In genomic region chr22:50526849-50527801, GRCh38 we compare ENCODE assay signal across 8 cellular contexts. TPM values are rescaled to one million over a fixed set of nuclear protein-coding genes. Genes with fewer than 3 reads are reported as not detected.
DNase-seq lines count a peak whose midpoint lies in the region; ATAC-seq and TF ChIP-seq lines count a peak whose summit lies in the region.

No MANE protein-coding gene starts in this region.

- H3K36me3 ChIP-seq in PC-3 (ENCODE audit: low read depth, low read length) (no peaks in the 10 kb centered on the region), brain microvascular endothelial cell (replicated peaks) (peaks cover 15% of the 10 kb centered on the region)

- H3K4me1 Mint-ChIP-seq in stimulated activated naive CD8-positive, alpha-beta T cell treated with anti-CD3 and anti-CD28 coated beads, Interleukin-15, Interleukin-2, amounts not matched to agents 100 ng/mL and 50 ng/mL, for 24 hours (ENCODE audit: low read depth) = peaks cover 26% of the 10 kb centered on the region

- H3K9me3 Mint-ChIP-seq in stimulated activated naive CD8-positive, alpha-beta T cell treated with anti-CD3 and anti-CD28 coated beads, Interleukin-15, Interleukin-2, amounts not matched to agents 100 ng/mL and 50 ng/mL, for 24 hours = no peaks in the 10 kb centered on the region

- H3K27me3 ChIP-seq in PC-3 (ENCODE audit: low read length) (no peaks in the 10 kb centered on the region), brain microvascular endothelial cell (replicated peaks) (no peaks in the 10 kb centered on the region)

- peaks cover 19% of the 10 kb centered on the region; the same call in 1 of the 2 replicates for H3K4me1 ChIP-seq in PC-3 (ENCODE audit: insufficient read depth, low read length)

- peak overlapping the region; percentile 75 for H2AFZ ChIP-seq in PC-3 (ENCODE audit: low read length)

- peak overlapping the region; percentile 98 for H3K4me2 ChIP-seq in PC-3 (ENCODE audit: low read length)

- intact Hi-C loops in PC-3 (cut with micrococcal nuclease) = loop anchor here (5.0 kb wide), 2 partner anchors 35 to 95 kb away; partner anchors contain the start of gene SYCE3

- peak overlapping the region; percentile 94 for H3K9ac ChIP-seq in PC-3 (ENCODE audit: low read length)

- TF ChIP-seq CTCF in PC-3 (conservative IDR thresholded peaks at IDR 0.05; ENCODE audit: low read depth, low read length) = no peak
- no peak for TF ChIP-seq CTCF in brain microvascular endothelial cell (IDR thresholded peaks at IDR 0.05; ENCODE audit: low read depth, low read length, missing control alignments)

- no peaks in the 10 kb centered on the region for H3F3A ChIP-seq in PC-3 (ENCODE audit: low read length, unreplicated experiment)

- H3K4me3 Mint-ChIP-seq in stimulated activated naive CD8-positive, alpha-beta T cell treated with anti-CD3 and anti-CD28 coated beads, Interleukin-15, Interleukin-2, amounts not matched to agents 100 ng/mL and 50 ng/mL, for 24 hours = peak overlapping the region; percentile 84

- BruUV-seq in PC-3 (replicated peaks; lab: Mats Ljungman, UMichigan) = no TSS peak

- CTCF ChIA-PET in PC-3 (lab: Charles Lee) = interaction anchor here (0.6 kb wide), 2 partner anchors 9 to 290 kb away, joined by 6 to 12 read pairs; no protein-coding TSS in a partner anchor

- no peaks in the 10 kb centered on the region for H3K9me2 ChIP-seq in PC-3 (replicated peaks; ENCODE audit: low read length)

- H3K27me3 Mint-ChIP-seq in stimulated activated naive CD8-positive, alpha-beta T cell treated with anti-CD3 and anti-CD28 coated beads, Interleukin-15, Interleukin-2, amounts not matched to agents 100 ng/mL and 50 ng/mL, for 24 hours = no peaks in the 10 kb centered on the region

- peaks cover 25% of the 10 kb centered on the region for H3K79me2 ChIP-seq in PC-3 (ENCODE audit: low read length)

- H3K4me3 ChIP-seq in PC-3 (ENCODE audit: low read length) (peak overlapping the region; percentile 81), brain microvascular endothelial cell (ENCODE audit: low read depth, low read length) (peak overlapping the region; percentile 70)

- POLR2A ChIA-PET in PC-3 (lab: Charles Lee; ENCODE audit: unreplicated experiment) = no interaction called here

- peak overlapping the region; percentile 78 for H3K27ac ChIP-seq in PC-3 (ENCODE audit: low read length)
- H3K27ac ChIP-seq in brain microvascular endothelial cell = no peak overlapping the region

- DNase-seq in activated naive CD4-positive, alpha-beta T cell treated with Interleukin-2 at 50 U/mL for 16 hours = peak; percentile 47
- no peak for DNase-seq in activated naive CD4-positive, alpha-beta T cell (lab: John Stamatoyannopoulos, UW)
- DNase-seq in PC-3 (peak; percentile 37), brain microvascular endothelial cell (no peak), kidney tubule cell (ENCODE audit: low spot score) (peak; percentile 65)

- H3K9me3 ChIP-seq in PC-3 (ENCODE audit: low read length) = no peaks in the 10 kb centered on the region

- no peaks in the 10 kb centered on the region; the same call in 1 of the 2 replicates for H4K20me1 ChIP-seq in PC-3 (ENCODE audit: low read length)

- H3K27ac Mint-ChIP-seq in stimulated activated naive CD8-positive, alpha-beta T cell treated with anti-CD3 and anti-CD28 coated beads, Interleukin-15, Interleukin-2, amounts not matched to agents 100 ng/mL and 50 ng/mL, for 24 hours = peak overlapping the region; percentile 87

- ATAC-seq in PC-3 = peak; percentile 9
- no peak for ATAC-seq in HG02840 (IDR thresholded peaks at IDR 0.05; ENCODE audit: low FRiP score, unreplicated experiment)
- ATAC-seq in HG03139 (IDR thresholded peaks at IDR 0.05; ENCODE audit: unreplicated experiment) = no peak

- peaks cover 23% of the 10 kb centered on the region for H3K36me3 Mint-ChIP-seq in stimulated activated naive CD8-positive, alpha-beta T cell treated with anti-CD3 and anti-CD28 coated beads, Interleukin-15, Interleukin-2, amounts not matched to agents 100 ng/mL and 50 ng/mL, for 24 hours (ENCODE audit: low read depth)

- in situ Hi-C loops in brain microvascular endothelial cell (cut with HindIII; ENCODE audit: low pct_ligation_motif_present, low sequenced_read_pairs) = no loop called here

RNA-seq across cellular contexts. Expression of gene SCO2, which starts 1.7 kb away (rescaled TPM):
- 5.7 and 5.8 TPM in 2 replicates for total RNA-seq in PC-3 (2014; rRNA removed)

RNA-seq across cellular contexts. Expression of gene TYMP, which starts 2.7 kb away (rescaled TPM):
- 12.3 and 21.8 TPM in 2 replicates for total RNA-seq in PC-3 (2014; rRNA removed)

RNA-seq across cellular contexts. Expression of gene KLHDC7B, which starts 18.6 kb away (rescaled TPM):
- total RNA-seq in PC-3 (2014; rRNA removed) = 0.35 TPM in 1 of 2 replicates, not detected in the other

RNA-seq across cellular contexts. Expression of gene NCAPH2, which starts 19.1 kb away (rescaled TPM):
- 75.4 and 92.1 TPM in 2 replicates for total RNA-seq in PC-3 (2014; rRNA removed)

RNA-seq across cellular contexts. Expression of gene LMF2, which starts 19.6 kb away (rescaled TPM):
- total RNA-seq in PC-3 (2014; rRNA removed) = 42.4 and 52.2 TPM in 2 replicates

Comparison
In these comparisons a context has a peak if more than half of its experiments do, and no peak if none do; other contexts are left out.
1. DNase-seq: peak in activated naive CD4-positive, alpha-beta T cell treated with Interleukin-2 at 50 U/mL for 16 hours (single experiment), PC-3 (single experiment) and kidney tubule cell (single experiment); none in activated naive CD4-positive, alpha-beta T cell (0 of 4) and brain microvascular endothelial cell (single experiment).